9 cellular contexts compared by ENCODE assay signal in genomic region chr5:43038523-43038989, GRCh38. TPM values are rescaled to one million over a fixed set of nuclear protein-coding genes. Genes with fewer than 3 reads are reported as not detected.
DNase-seq lines count a peak whose midpoint lies in the region; ATAC-seq and TF ChIP-seq lines count a peak whose summit lies in the region.
"Had no signal": no experiment of that assay in that cellular context is flagged by ENCODE, and none has a peak within 500 bp of the region (broad histone marks: within the 10 kb centered on the region; RNA-seq: fewer than 3 reads in every experiment).

No MANE protein-coding gene starts in this region.

- WGBS in thyroid gland, 2 donors: 26 to 37% methylated on average over 16 of the region's 16 CpGs

- H3K27ac ChIP-seq in thyroid gland: peak overlapping the region in 2 of 3 donors; percentile 43 to 61

- peak; percentile 42 for DNase-seq in NK-92 treated with Interleukin-12 subunit alpha and Interleukin-12 subunit beta, amount 100 ng/mL, for 24 hours (lab: John Stamatoyannopoulos, UW)
- DNase-seq in NK-92 (lab: John Stamatoyannopoulos, UW; ENCODE audit: unreplicated experiment): no peak
- DNase-seq in activated T-helper 1 cell treated with anti-CD3 and anti-CD28 coated beads, Interleukin-12 subunit alpha, Interleukin-12 subunit beta, Interleukin-2, Interleukin-4 antibody, amounts not matched to agents 30 ng/mL and 10 ng/mL and 1 ng/mL, durations not matched to agents 14 hours and 24 hours and 36 hours (ENCODE audit: low spot score): peak; percentile 13
- peak; percentile 80 for DNase-seq in iris pigment epithelial cell (ENCODE audit: low read depth)
- no peak for DNase-seq in thyroid gland
- no peak for DNase-seq in mesenteric fat pad (ENCODE audit: low spot score)
- no peak for DNase-seq in NCI-H2081 treated with DMSO at 0.1 percent for 48 hours (lab: John Stamatoyannopoulos, UW)

- H3K4me3 Mint-ChIP-seq in activated T-helper 1 cell treated with anti-CD3 and anti-CD28 coated beads, Interleukin-12 subunit alpha, Interleukin-12 subunit beta, Interleukin-2, Interleukin-4 antibody, amounts not matched to agents 30 ng/mL and 10 ng/mL and 1 ng/mL, durations not matched to agents 14 hours and 24 hours and 36 hours: peak overlapping the region; percentile 80

- intact Hi-C loops in activated T-helper 1 cell treated with anti-CD3 and anti-CD28 coated beads, Interleukin-12 subunit alpha, Interleukin-12 subunit beta, Interleukin-2, Interleukin-4 antibody, amounts not matched to agents 30 ng/mL and 10 ng/mL and 1 ng/mL, durations not matched to agents 14 hours and 24 hours and 36 hours (cut with micrococcal nuclease): no loop called here
- intact Hi-C loops in thyroid gland (cut with DNase I): loop anchor here (5.0 kb wide), 1 partner anchor 46 kb away; no protein-coding TSS in a partner anchor

- no peak for TF ChIP-seq POLR2A in thyroid gland (IDR thresholded peaks at IDR 0.05)

- no peaks in the 10 kb centered on the region for H3K36me3 Mint-ChIP-seq in activated T-helper 1 cell treated with anti-CD3 and anti-CD28 coated beads, Interleukin-12 subunit alpha, Interleukin-12 subunit beta, Interleukin-2, Interleukin-4 antibody, amounts not matched to agents 30 ng/mL and 10 ng/mL and 1 ng/mL, durations not matched to agents 14 hours and 24 hours and 36 hours (ENCODE audit: low read depth)

- no peak for TF ChIP-seq CTCF in thyroid gland (IDR thresholded peaks at IDR 0.05)

- no peaks in the 10 kb centered on the region for H3K9me3 ChIP-seq in thyroid gland
- H3K9me3 ChIP-seq: SJSA1 had no signal

- no peaks in the 10 kb centered on the region for H3K27me3 Mint-ChIP-seq in activated T-helper 1 cell treated with anti-CD3 and anti-CD28 coated beads, Interleukin-12 subunit alpha, Interleukin-12 subunit beta, Interleukin-2, Interleukin-4 antibody, amounts not matched to agents 30 ng/mL and 10 ng/mL and 1 ng/mL, durations not matched to agents 14 hours and 24 hours and 36 hours (ENCODE audit: insufficient read depth)

- H3K4me1 ChIP-seq in thyroid gland: peaks cover 18 to 20% of the 10 kb centered on the region in 2 donors

- no peak for ATAC-seq in GM18870 (IDR thresholded peaks at IDR 0.05; ENCODE audit: unreplicated experiment)

- peak overlapping the region; percentile 84 for H3K27ac Mint-ChIP-seq in activated T-helper 1 cell treated with anti-CD3 and anti-CD28 coated beads, Interleukin-12 subunit alpha, Interleukin-12 subunit beta, Interleukin-2, Interleukin-4 antibody, amounts not matched to agents 30 ng/mL and 10 ng/mL and 1 ng/mL, durations not matched to agents 14 hours and 24 hours and 36 hours

- peaks cover 51% of the 10 kb centered on the region for H3K27me3 ChIP-seq in thyroid gland
- H3K27me3 ChIP-seq: SJSA1 had no signal

- no peaks in the 10 kb centered on the region for H3K36me3 ChIP-seq in thyroid gland

- H3K4me3 ChIP-seq in thyroid gland (replicated peaks in 1 of 3): no peak overlapping the region

- no peaks in the 10 kb centered on the region for H3K9me3 Mint-ChIP-seq in activated T-helper 1 cell treated with anti-CD3 and anti-CD28 coated beads, Interleukin-12 subunit alpha, Interleukin-12 subunit beta, Interleukin-2, Interleukin-4 antibody, amounts not matched to agents 30 ng/mL and 10 ng/mL and 1 ng/mL, durations not matched to agents 14 hours and 24 hours and 36 hours

- H3K4me1 Mint-ChIP-seq in activated T-helper 1 cell treated with anti-CD3 and anti-CD28 coated beads, Interleukin-12 subunit alpha, Interleukin-12 subunit beta, Interleukin-2, Interleukin-4 antibody, amounts not matched to agents 30 ng/mL and 10 ng/mL and 1 ng/mL, durations not matched to agents 14 hours and 24 hours and 36 hours (ENCODE audit: low read depth): peaks cover 71% of the 10 kb centered on the region

RNA-seq across cellular contexts. Expression of gene ANXA2R, which starts 1.6 kb away (rescaled TPM):
- total RNA-seq in activated T-helper 1 cell treated with anti-CD3 and anti-CD28 coated beads, Interleukin-12 subunit alpha, Interleukin-12 subunit beta, Interleukin-2, Interleukin-4 antibody, amounts not matched to agents 30 ng/mL and 10 ng/mL and 1 ng/mL, durations not matched to agents 14 hours and 24 hours and 36 hours: 0.88 and 0.93 TPM in 2 replicates
- total RNA-seq in thyroid gland (1 to 10 TPM; 1.2 to 6.3 (median 4.0) TPM), mesenteric fat pad (2.0 TPM)

Comparison
In these comparisons a context has a peak if more than half of its experiments do, and no peak if none do; other contexts are left out.
1. DNase-seq: peak in NK-92 treated with Interleukin-12 subunit alpha and Interleukin-12 subunit beta, amount 100 ng/mL, for 24 hours (single experiment), activated T-helper 1 cell treated with anti-CD3 and anti-CD28 coated beads, Interleukin-12 subunit alpha, Interleukin-12 subunit beta, Interleukin-2, Interleukin-4 antibody, amounts not matched to agents 30 ng/mL and 10 ng/mL and 1 ng/mL, durations not matched to agents 14 hours and 24 hours and 36 hours (single experiment) and iris pigment epithelial cell (single experiment); none in NK-92 (single experiment), thyroid gland (0 of 2), mesenteric fat pad (single experiment) and NCI-H2081 treated with DMSO at 0.1 percent for 48 hours (single experiment).